Comparison of ENCODE assay signal across 1 cellular context in the genomic region with DNA sequence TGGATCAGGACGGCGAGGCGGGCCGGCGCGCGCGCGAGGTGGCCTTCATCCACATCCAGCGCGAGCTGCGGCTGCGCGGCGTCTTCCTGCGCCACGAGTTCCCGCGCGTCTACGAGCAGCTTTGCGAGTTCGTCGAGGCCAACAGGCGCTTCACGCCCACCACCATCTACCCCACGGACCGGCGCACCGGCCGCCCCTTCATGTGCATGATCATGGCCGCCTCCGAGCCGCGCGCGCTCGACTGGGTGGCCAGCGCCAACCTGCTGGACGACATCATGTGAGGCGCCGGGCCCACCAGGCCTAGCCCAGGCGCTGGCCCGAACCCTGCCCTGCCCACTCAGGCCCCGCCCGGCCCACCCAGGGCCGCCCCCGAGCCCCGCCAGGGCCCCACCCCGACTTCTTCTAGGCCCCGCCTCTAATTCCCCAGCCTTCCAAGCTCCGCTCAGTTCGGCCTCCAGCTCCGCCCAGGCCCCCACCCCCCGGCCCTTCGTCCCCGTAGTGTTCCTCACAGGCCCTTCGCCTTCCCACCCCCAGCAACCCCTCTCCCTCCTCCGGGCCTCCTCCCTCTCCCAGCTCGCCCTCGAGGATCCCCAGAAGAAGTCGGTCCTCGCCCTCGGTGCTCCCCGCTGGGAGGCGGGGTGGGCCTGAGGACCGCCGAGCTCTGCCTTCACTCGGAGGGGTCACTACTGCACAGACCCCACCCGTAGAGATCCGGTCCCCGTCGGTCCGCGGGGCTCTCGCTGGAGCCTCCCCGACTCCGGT.
TF ChIP-seq lines count a peak whose summit lies in the region.

No MANE protein-coding gene starts in this region.

TF ChIP-seq in HCT116, 20 proteins besides CTCF, POLR2A, EP300 and RAD21 (continued from another document):
- TF ChIP-seq SIN3A (IDR thresholded peaks at IDR 0.05; ENCODE audit: low read depth) (no peak), ELF1 (IDR thresholded peaks at IDR 0.05; ENCODE audit: borderline replicate concordance, low read depth) (no peak), FOSL1 (IDR thresholded peaks at IDR 0.05; ENCODE audit: low read depth) (no peak), POLR2AphosphoS5 (IDR thresholded peaks at IDR 0.05; ENCODE audit: low read depth, low read length) (no peak)
- TF ChIP-seq, protein P1, sequence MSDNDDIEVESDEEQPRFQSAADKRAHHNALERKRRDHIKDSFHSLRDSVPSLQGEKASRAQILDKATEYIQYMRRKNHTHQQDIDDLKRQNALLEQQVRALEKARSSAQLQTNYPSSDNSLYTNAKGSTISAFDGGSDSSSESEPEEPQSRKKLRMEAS (IDR thresholded peaks at IDR 0.05): no peak
